Comparison of ENCODE assay signal across 8 cellular contexts in the genomic region with DNA sequence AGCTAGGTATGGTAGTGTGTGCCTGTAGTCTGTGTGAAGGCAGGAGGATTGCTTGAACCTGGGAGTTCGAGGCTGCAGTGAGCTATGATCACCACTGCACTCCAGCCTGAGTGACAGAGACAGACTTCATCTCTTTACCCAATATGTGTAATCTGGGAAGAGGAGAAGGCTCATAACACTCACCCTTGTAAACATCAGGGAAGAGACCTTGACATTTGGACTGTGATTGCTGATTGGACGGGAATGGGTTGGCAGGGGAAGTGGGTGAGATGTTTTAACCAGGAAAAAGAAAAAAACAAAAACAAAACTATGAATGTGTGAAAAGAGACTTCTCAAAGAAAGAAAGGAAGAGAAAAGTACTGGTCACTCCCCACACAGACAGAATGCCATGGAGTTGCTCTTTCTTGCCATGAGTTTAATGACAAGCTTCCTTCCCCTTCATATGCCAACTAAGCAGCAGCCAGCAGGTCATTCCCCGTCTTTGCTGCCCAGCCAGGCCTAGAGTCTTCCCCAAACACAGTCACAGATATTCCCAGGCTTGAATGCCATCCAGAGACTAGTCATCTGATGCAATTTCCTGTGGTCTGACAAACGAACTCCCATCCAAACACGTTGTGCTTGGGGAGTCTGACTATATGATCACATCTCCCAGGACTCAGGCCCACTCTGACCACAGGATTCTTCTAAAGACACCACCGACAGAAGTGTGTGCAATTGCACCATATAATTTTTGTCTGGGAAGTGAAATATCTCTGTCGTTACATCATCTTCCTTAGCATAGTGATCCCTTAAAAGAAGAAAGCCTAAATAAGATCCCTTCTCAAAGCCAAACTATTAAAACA. TPM values are rescaled to one million over a fixed set of nuclear protein-coding genes. Genes with fewer than 3 reads are reported as not detected.
DNase-seq lines count a peak whose midpoint lies in the region; ATAC-seq and TF ChIP-seq lines count a peak whose summit lies in the region.

No MANE protein-coding gene starts in this region.

- no peaks in the 10 kb centered on the region for H3K79me2 ChIP-seq in H9 (ENCODE audit: insufficient read depth, low read length)

- H3K18ac ChIP-seq in H9 (ENCODE audit: insufficient read length, low read depth, low read length) = no peak overlapping the region

- no peaks in the 10 kb centered on the region for H4K20me1 ChIP-seq in H9 (ENCODE audit: control insufficient read depth, insufficient read depth, insufficient read length)

- no peak overlapping the region for H3K27ac ChIP-seq in H9 (ENCODE audit: insufficient read length, low read depth, low read length)

- H4K8ac ChIP-seq in H9 (replicated peaks; ENCODE audit: insufficient read length, low read depth, low read length) = no peak overlapping the region

- H3K4ac ChIP-seq in H9 (ENCODE audit: low read depth, low read length) = no peak overlapping the region

- no peak overlapping the region for H2AK5ac ChIP-seq in H9 (ENCODE audit: insufficient read length, low read length)

- no peak overlapping the region for H3K23ac ChIP-seq in H9 (ENCODE audit: insufficient read length, low read depth, low read length)

- H3T11ph ChIP-seq in H9 (ENCODE audit: low read length) = no peak overlapping the region

- H3K9ac ChIP-seq in H9 (ENCODE audit: extremely low read depth, insufficient read length, low read length) = no peak overlapping the region

- no peak overlapping the region for H2BK120ac ChIP-seq in H9 (ENCODE audit: low read depth, low read length, poor library complexity, severe bottlenecking)

- H3K36me3 ChIP-seq in neuron (ENCODE audit: insufficient read depth, low read length) = no peaks in the 10 kb centered on the region

- no peak overlapping the region for H3K4me3 Mint-ChIP-seq in H9

- H2BK12ac ChIP-seq in H9 (ENCODE audit: insufficient read length, low read depth, low read length) = no peak overlapping the region

- peaks cover 4 to 8% of the 10 kb centered on the region in 2 experiments; a peak in 3 of 5 replicates for H3K9me3 Mint-ChIP-seq in H9

- H4K91ac ChIP-seq in H9 (ENCODE audit: insufficient read length, low read depth, low read length) = no peak overlapping the region

- no peak overlapping the region for H2BK20ac ChIP-seq in H9 (ENCODE audit: low read depth, low read length, poor library complexity, severe bottlenecking)

- no peak for TF ChIP-seq CTCF in H9 (conservative IDR thresholded peaks at IDR 0.05)

- H3K56ac ChIP-seq in H9 (ENCODE audit: insufficient read length, low read depth, low read length) = no peak overlapping the region

- no peaks in the 10 kb centered on the region; the same call in 1 of the 2 replicates for H3K27me3 Mint-ChIP-seq in H9 (ENCODE audit: low read depth)

- H3K4me1 ChIP-seq in H9 (ENCODE audit: insufficient read depth, low read length) (peaks cover 9% of the 10 kb centered on the region; the same call in 1 of the 2 replicates), neuron (ENCODE audit: insufficient read depth, low read length) (peaks cover 17% of the 10 kb centered on the region)

- no peaks in the 10 kb centered on the region for H3K23me2 ChIP-seq in H9 (ENCODE audit: insufficient read length, low read depth, low read length, poor library complexity, severe bottlenecking)

- DNase-seq in H9 = no peak
- DNase-seq in SW 1271 (lab: John Stamatoyannopoulos, UW) = peak; percentile 28 to 48
- peak; percentile 99 for DNase-seq in fibroblast of gingiva (ENCODE audit: low read depth)
- no peak for DNase-seq in SK-N-DZ (ENCODE audit: low spot score)
- DNase-seq in NCI-H2171 treated with DMSO at 0.1 percent for 48 hours (lab: John Stamatoyannopoulos, UW) = no peak

- no CpG with 5 or more reads among the region's 7 CpGs for WGBS in H9 (ENCODE audit: extremely low coverage, insufficient read length, low lambda C conversion rate)

- H2BK5ac ChIP-seq in H9 (ENCODE audit: insufficient read length, low read length) = no peak overlapping the region

- H2BK15ac ChIP-seq in H9 (ENCODE audit: low read depth, low read length) = no peak overlapping the region

- H3K36me3 Mint-ChIP-seq in H9 (ENCODE audit: insufficient read depth in 1 of 3, low read depth in 3 of 3) = no peaks in the 10 kb centered on the region

- no peaks in the 10 kb centered on the region for H3K79me1 ChIP-seq in H9 (ENCODE audit: insufficient read depth, low read depth, low read length, poor library complexity, severe bottlenecking)

- no peak overlapping the region for H4K5ac ChIP-seq in H9 (ENCODE audit: insufficient read length, low read depth, low read length)

- H3K27me3 ChIP-seq in H9 (ENCODE audit: insufficient read depth, low read length) (no peaks in the 10 kb centered on the region), neuron (ENCODE audit: insufficient read depth, low read length) (no peaks in the 10 kb centered on the region)

- H2AFZ ChIP-seq in H9 (ENCODE audit: low read length) (no peak overlapping the region), neuron (ENCODE audit: low read depth, low read length) (peak overlapping the region; percentile 82)

- no peak overlapping the region for H3K4me2 ChIP-seq in H9 (ENCODE audit: insufficient read depth, insufficient read length, low read length)

- peaks cover 24 to 27% of the 10 kb centered on the region in 2 experiments for H3K4me1 Mint-ChIP-seq in H9

- peak overlapping the region; percentile 9 to 92 (median 72); a peak in 3 of 7 replicates for H3K27ac Mint-ChIP-seq in H9

- H3K9me3 ChIP-seq in H9 (ENCODE audit: control insufficient read depth, low read depth, low read length) (no peaks in the 10 kb centered on the region), neuron (ENCODE audit: low read length) (no peaks in the 10 kb centered on the region)

- H3K4me3 ChIP-seq in neuron (ENCODE audit: low read length) = peak overlapping the region; percentile 33

- ATAC-seq in GM18861 (IDR thresholded peaks at IDR 0.05; ENCODE audit: unreplicated experiment) (no peak), HG02610 (IDR thresholded peaks at IDR 0.05; ENCODE audit: unreplicated experiment) (no peak)

- no peak overlapping the region; the same call in 1 of the 2 replicates for H3K14ac ChIP-seq in H9 (ENCODE audit: insufficient read depth, low read length)

RNA-seq across cellular contexts. Expression of a gene that starts 3.6 kb away (rescaled TPM):
- not detected in 2 replicates for total RNA-seq in H9 (2021)
- polyA plus RNA-seq in SK-N-DZ (2014; cell fraction: cytosol; rRNA removed) = not detected in 2 replicates
- polyA plus RNA-seq in SK-N-DZ (2014; cell fraction: nucleus; rRNA removed) = not detected in 2 replicates

RNA-seq across cellular contexts. Expression of a gene that starts 23.7 kb away (rescaled TPM):
- not detected in 2 replicates for total RNA-seq in H9 (2021)
- not detected in 2 replicates for polyA plus RNA-seq in SK-N-DZ (2014; cell fraction: cytosol; rRNA removed)
- not detected in 2 replicates for polyA plus RNA-seq in SK-N-DZ (2014; cell fraction: nucleus; rRNA removed)

RNA-seq across cellular contexts. Expression of a gene that starts 39.1 kb away (rescaled TPM):
- 1.4 and 1.6 TPM in 2 replicates for total RNA-seq in H9 (2021)
- not detected in 2 replicates for polyA plus RNA-seq in SK-N-DZ (2014; cell fraction: cytosol; rRNA removed)
- polyA plus RNA-seq in SK-N-DZ (2014; cell fraction: nucleus; rRNA removed) = not detected in 2 replicates

Comparison
In these comparisons a context has a peak if more than half of its experiments do, and no peak if none do; other contexts are left out.
1. DNase-seq: peak in SW 1271 (2 of 2) and fibroblast of gingiva (single experiment); none in H9 (single experiment), SK-N-DZ (single experiment) and NCI-H2171 treated with DMSO at 0.1 percent for 48 hours (single experiment).